Comparison of ENCODE assay signal across 32 cellular contexts in the genomic region with DNA sequence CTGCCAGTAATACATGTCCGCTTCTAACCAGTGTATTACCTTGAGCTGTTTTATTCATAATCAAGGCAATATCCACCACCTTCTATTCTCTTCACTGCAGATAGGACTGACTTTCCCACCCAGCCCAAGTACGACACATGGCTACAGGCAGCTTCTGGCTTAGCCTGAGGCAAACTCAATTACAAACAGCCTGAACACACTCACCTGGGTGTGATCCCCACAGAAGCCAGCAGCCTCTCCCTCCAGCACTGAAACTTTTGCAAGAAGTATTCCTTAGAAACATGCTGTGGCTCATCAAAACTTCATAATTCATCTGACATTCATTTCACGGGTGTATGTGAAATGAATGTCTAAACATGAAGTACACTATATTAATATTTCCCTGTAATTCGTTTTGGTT.
"Had no signal": no experiment of that assay in that cellular context is flagged by ENCODE, and none has a peak within 500 bp of the region (broad histone marks: within the 10 kb centered on the region; RNA-seq: fewer than 3 reads in every experiment).

No MANE protein-coding gene starts in this region.

- H3K4me3 Mint-ChIP-seq: activated CD4-positive, alpha-beta memory T cell treated with anti-CD3 and anti-CD28 coated beads, Interleukin-2, amount 10 ng/mL, durations not matched to agents 7 days and 5 days; activated CD4-positive, alpha-beta T cell treated with anti-CD3 and anti-CD28 coated beads, Interleukin-2, amount 10 ng/mL, durations not matched to agents 7 days and 5 days; activated naive CD8-positive, alpha-beta T cell treated with anti-CD3 and anti-CD28 coated beads, Interleukin-2, amount 50 U/mL, for 24 hours; activated T-cell treated with anti-CD3 and anti-CD28 coated beads, Interleukin-2, amount 50 U/mL, for 24 hours; central memory CD8-positive, alpha-beta T cell; dendritic cell treated with granulocyte-macrophage colony-stimulating factor and Interleukin-4, amounts not matched to agents 40 ng/mL and 50 ng/mL, for 4 days; endodermal cell; nephron progenitor cell; T-helper 1 cell treated with Interleukin-12 subunit alpha and Interleukin-12 subunit beta and Interleukin-4 antibody, amounts not matched to agents 30 μg/mL and 1 μg/mL, for 36 hours had no signal

- ATAC-seq: activated naive CD8-positive, alpha-beta T cell treated with anti-CD3 and anti-CD28 coated beads, Interleukin-2, amount 50 U/mL, for 24 hours; gastrocnemius medialis; mucosa of descending colon; right lobe of liver; stimulated activated naive CD8-positive, alpha-beta T cell treated with anti-CD3 and anti-CD28 coated beads, Interleukin-15, Interleukin-2, amounts not matched to agents 100 U/mL and 50 U/mL, for 24 hours had no signal

- H3K4me3 ChIP-seq: breast epithelium, esophagus squamous epithelium, gastrocnemius medialis, hepatocyte, left ventricle myocardium inferior, lung, mucosa of descending colon, ovary, right lobe of liver, testis, uterus had no signal

- H3K27me3 ChIP-seq: breast epithelium, esophagus squamous epithelium, gastrocnemius medialis, hepatocyte, ovary, right lobe of liver, testis, uterus had no signal

- H3K4me1 ChIP-seq: breast epithelium, gastrocnemius medialis, right lobe of liver, testis, uterus had no signal

- H3K4me2 ChIP-seq: hepatocyte had no signal

- H3K9me3 Mint-ChIP-seq: activated CD4-positive, alpha-beta memory T cell treated with anti-CD3 and anti-CD28 coated beads, Interleukin-2, amount 10 ng/mL, durations not matched to agents 7 days and 5 days; T-helper 1 cell treated with Interleukin-12 subunit alpha and Interleukin-12 subunit beta and Interleukin-4 antibody, amounts not matched to agents 30 μg/mL and 1 μg/mL, for 36 hours had no signal

- H2AFZ ChIP-seq: hepatocyte had no signal

- H3K27me3 Mint-ChIP-seq: progenitor cell of endocrine pancreas had no signal

- H3K27ac Mint-ChIP-seq: activated CD4-positive, alpha-beta memory T cell treated with anti-CD3 and anti-CD28 coated beads, Interleukin-2, amount 10 ng/mL, durations not matched to agents 7 days and 5 days; activated CD4-positive, alpha-beta T cell treated with anti-CD3 and anti-CD28 coated beads, Interleukin-2, amount 10 ng/mL, durations not matched to agents 7 days and 5 days; activated naive CD8-positive, alpha-beta T cell treated with anti-CD3 and anti-CD28 coated beads, Interleukin-2, amount 50 U/mL, for 24 hours; activated T-cell treated with anti-CD3 and anti-CD28 coated beads, Interleukin-2, amount 50 U/mL, for 24 hours; dendritic cell treated with granulocyte-macrophage colony-stimulating factor and Interleukin-4, amounts not matched to agents 40 ng/mL and 50 ng/mL, for 4 days; endodermal cell; nephron progenitor cell; progenitor cell of endocrine pancreas; T-helper 1 cell treated with Interleukin-12 subunit alpha and Interleukin-12 subunit beta and Interleukin-4 antibody, amounts not matched to agents 30 μg/mL and 1 μg/mL, for 36 hours had no signal

- H3K9me3 ChIP-seq: gastrocnemius medialis, neutrophil, ovary, right lobe of liver, testis, uterus had no signal

- H3K36me3 ChIP-seq: breast epithelium, esophagus squamous epithelium, gastrocnemius medialis, left ventricle myocardium inferior, neutrophil, ovary, right lobe of liver, uterus, WERI-Rb-1 had no signal

- DNase-seq: activated CD4-positive, alpha-beta memory T cell treated with anti-CD3 and anti-CD28 coated beads, Interleukin-2, amount 10 ng/mL, durations not matched to agents 7 days and 5 days; activated CD4-positive, alpha-beta T cell treated with anti-CD3 and anti-CD28 coated beads, Interleukin-2, amount 10 ng/mL, durations not matched to agents 7 days and 5 days; activated CD4-positive, CD25-positive, alpha-beta regulatory T cell treated with anti-CD3 and anti-CD28 coated beads, Interleukin-2, amount 50 U/mL, for 72 hours; activated CD8-positive, alpha-beta memory T cell treated with anti-CD3 and anti-CD28 coated beads, Interleukin-2, amount 50 U/mL, for 48 hours; activated gamma-delta T cell treated with Interleukin-2 at 50 U/mL for 16 hours; activated naive CD4-positive, alpha-beta T cell treated with anti-CD3 and anti-CD28 coated beads, Interleukin-2, amount 50 U/mL, for 16 hours; activated naive CD8-positive, alpha-beta T cell treated with anti-CD3 and anti-CD28 coated beads, Interleukin-2, amount 50 U/mL, for 24 hours; activated T-cell treated with anti-CD3 and anti-CD28 coated beads, Interleukin-2, amount 50 U/mL, for 24 hours; amygdala; endodermal cell; esophagus squamous epithelium; gastrocnemius medialis; islet precursor cell; left ventricle myocardium inferior; mucosa of descending colon; nephron progenitor cell; ovary; right lobe of liver; stimulated activated CD4-positive, alpha-beta T cell treated with anti-CD3 and anti-CD28 coated beads, Interleukin-2, amount 100 ng/mL, for 48 hours; stimulated activated naive CD8-positive, alpha-beta T cell treated with anti-CD3 and anti-CD28 coated beads, Interleukin-15, Interleukin-2, amounts not matched to agents 100 U/mL and 50 U/mL, for 24 hours; T-helper 9 cell; testis; uterus; WERI-Rb-1 had no signal

- H3K79me2 ChIP-seq: hepatocyte had no signal

- H3K27ac ChIP-seq: breast epithelium, esophagus squamous epithelium, gastrocnemius medialis, hepatocyte, left ventricle myocardium inferior, neutrophil, ovary, right lobe of liver, testis, uterus, WERI-Rb-1 had no signal
